In the genomic region with DNA sequence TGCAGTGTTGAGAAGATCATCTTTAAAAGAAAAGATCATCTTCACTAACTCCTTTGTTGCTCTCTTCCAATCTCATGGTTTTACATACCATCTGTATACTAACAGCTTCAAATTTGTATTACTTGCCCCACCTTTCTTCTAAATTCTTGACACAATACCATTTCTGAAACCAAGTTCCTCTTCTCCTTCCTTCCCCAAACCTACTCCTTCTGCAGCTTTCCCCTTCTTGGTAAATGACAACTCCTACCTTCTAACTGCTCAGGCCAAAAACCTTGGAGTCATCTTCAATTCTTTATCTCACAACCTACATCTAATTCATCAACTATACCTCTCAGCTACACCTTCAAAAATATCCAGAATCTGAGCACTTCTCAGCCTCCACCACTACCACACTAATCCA, we compare ENCODE assay signal across 17 cellular contexts.
"Had no signal": no experiment of that assay in that cellular context is flagged by ENCODE, and none has a peak within 500 bp of the region (broad histone marks: within the 10 kb centered on the region; RNA-seq: fewer than 3 reads in every experiment).

No MANE protein-coding gene starts in this region.

- H3K4me2 ChIP-seq: hepatocyte had no signal

- H3K9me3 ChIP-seq: esophagus muscularis mucosa, left lung, transverse colon had no signal

- H3K36me3 ChIP-seq: esophagus muscularis mucosa, left lung, transverse colon had no signal

- H2AFZ ChIP-seq: hepatocyte had no signal

- DNase-seq: activated B cell treated with CpG ODN at 0.5 μM for 24 hours; activated CD4-positive, alpha-beta T cell treated with anti-CD3 and anti-CD28 coated beads, Interleukin-2, amount 10 ng/mL, durations not matched to agents 24 days and 14 days; activated CD8-positive, alpha-beta memory T cell treated with anti-CD3 and anti-CD28 coated beads, Interleukin-2, amount 50 U/mL, for 4 hours; activated CD8-positive, alpha-beta T cell treated with anti-CD3 and anti-CD28 coated beads, Interleukin-2, amount 10 ng/mL, durations not matched to agents 7 days and 5 days; activated effector memory CD4-positive, alpha-beta T cell treated with anti-CD3 and anti-CD28 coated beads, Interleukin-2, amount 50 U/mL, for 16 hours; activated T-cell treated with anti-CD3 and anti-CD28 coated beads, Interleukin-2, amount 50 U/mL, for 48 hours; amniotic stem cell; left lung; mesendoderm; right cardiac atrium; stimulated activated CD4-positive, alpha-beta T cell treated with anti-CD3 and anti-CD28 coated beads, Interleukin-4, amount 100 ng/mL, for 24 hours; stimulated activated naive CD4-positive, alpha-beta T cell; T-helper 9 cell; transverse colon had no signal

- H3K27me3 ChIP-seq: esophagus muscularis mucosa, hepatocyte, left lung, transverse colon had no signal

- H3K27ac ChIP-seq: esophagus muscularis mucosa, hepatocyte, transverse colon had no signal

- H3K4me3 ChIP-seq: esophagus muscularis mucosa, hepatocyte, skin epidermis, transverse colon had no signal
